Comparison of ENCODE assay signal across 15 cellular contexts in genomic region chr14:102498005-102498677, GRCh38. TPM values are rescaled to one million over a fixed set of nuclear protein-coding genes. Genes with fewer than 3 reads are reported as not detected.
A peak's percentile ranks its signal among the peaks of the same experiment; 100 is the strongest.
DNase-seq lines count a peak whose midpoint lies in the region; ATAC-seq and TF ChIP-seq lines count a peak whose summit lies in the region.
"Had no signal": no experiment of that assay in that cellular context is flagged by ENCODE, and none has a peak within 500 bp of the region (broad histone marks: within the 10 kb centered on the region; RNA-seq: fewer than 3 reads in every experiment).

No MANE protein-coding gene starts in this region.

- H3K4me3 Mint-ChIP-seq in HFFc6: no peak overlapping the region
- no peak overlapping the region for H3K4me3 Mint-ChIP-seq in activated CD8-positive, alpha-beta T cell treated with anti-CD3 and anti-CD28 coated beads, Interleukin-2, amount 10 ng/mL, durations not matched to agents 7 days and 5 days
- H3K4me3 Mint-ChIP-seq: activated CD4-positive, alpha-beta memory T cell treated with anti-CD3 and anti-CD28 coated beads for 36 hours; activated naive CD8-positive, alpha-beta T cell; CD8-positive, alpha-beta memory T cell; IgD-negative memory B cell; naive thymus-derived CD8-positive, alpha-beta T cell had no signal

- H3K27me3 ChIP-seq in AG04450 (ENCODE audit: control insufficient read depth, insufficient read depth, low read length): no peaks in the 10 kb centered on the region

- peaks cover 11% of the 10 kb centered on the region for H3K36me3 Mint-ChIP-seq in HFFc6 (ENCODE audit: low read depth)
- H3K36me3 Mint-ChIP-seq in activated CD8-positive, alpha-beta T cell treated with anti-CD3 and anti-CD28 coated beads, Interleukin-2, amount 10 ng/mL, durations not matched to agents 7 days and 5 days (ENCODE audit: low read depth): peaks cover 5% of the 10 kb centered on the region
- H3K36me3 Mint-ChIP-seq: activated naive CD8-positive, alpha-beta T cell had no signal

- TF ChIP-seq CTCF in AG04450 (IDR thresholded peaks at IDR 0.05; ENCODE audit: low read depth, low read length) (0 out of 2 replicates have a peak, but pooled peaks have one; percentile 8), HFFc6 (IDR thresholded peaks at IDR 0.05) (peak; percentile 53)

- POLR2A ChIA-PET in AG04450 (lab: Yijun Ruan, JAX): no interaction called here
- POLR2A ChIA-PET in activated CD8-positive, alpha-beta T cell treated with anti-CD3 and anti-CD28 coated beads, Interleukin-2, amount 10 ng/mL, durations not matched to agents 7 days and 5 days (lab: Charles Lee): no interaction called here

- no peak for DNase-seq in AG04450 (ENCODE audit: low read depth, low spot score)
- DNase-seq in HFFc6: no peak
- DNase-seq in iPS-NIHi11 (ENCODE audit: low spot score): peak; percentile 71
- no peak for DNase-seq in stimulated activated CD4-positive, alpha-beta T cell treated with anti-CD3 and anti-CD28 coated beads, Interleukin-4, amount 100 ng/mL, for 24 hours
- no peak for DNase-seq in activated CD8-positive, alpha-beta T cell treated with anti-CD3 and anti-CD28 coated beads, Interleukin-2, amount 10 ng/mL, durations not matched to agents 7 days and 5 days
- no peak for DNase-seq in NCI-H1930 (lab: John Stamatoyannopoulos, UW)
- DNase-seq: activated CD4-positive, alpha-beta memory T cell treated with anti-CD3 and anti-CD28 coated beads for 36 hours; CD8-positive, alpha-beta memory T cell; naive thymus-derived CD8-positive, alpha-beta T cell; stimulated activated CD4-positive, alpha-beta T cell treated with anti-CD3 and anti-CD28 coated beads, Interleukin-15, amount 100 ng/mL, for 24 hours; stimulated activated naive CD4-positive, alpha-beta T cell treated with Interleukin-2 at 50 U/mL for 16 hours had no signal

- peaks cover 9% of the 10 kb centered on the region for H3K4me1 Mint-ChIP-seq in HFFc6 (ENCODE audit: low read depth)
- H3K4me1 Mint-ChIP-seq in activated CD8-positive, alpha-beta T cell treated with anti-CD3 and anti-CD28 coated beads, Interleukin-2, amount 10 ng/mL, durations not matched to agents 7 days and 5 days (ENCODE audit: low read depth): peaks cover 20% of the 10 kb centered on the region
- H3K4me1 Mint-ChIP-seq: IgD-negative memory B cell had no signal

- CTCF ChIA-PET in AG04450 (lab: Charles Lee): interaction anchor here (1.8 kb wide), 1 partner anchor 60 kb away, joined by 12 read pairs; no protein-coding TSS in a partner anchor
- CTCF ChIA-PET in activated CD8-positive, alpha-beta T cell treated with anti-CD3 and anti-CD28 coated beads, Interleukin-2, amount 10 ng/mL, durations not matched to agents 7 days and 5 days (lab: Charles Lee): no interaction called here

- no peaks in the 10 kb centered on the region for H3K9me3 Mint-ChIP-seq in HFFc6
- H3K9me3 Mint-ChIP-seq in activated CD8-positive, alpha-beta T cell treated with anti-CD3 and anti-CD28 coated beads, Interleukin-2, amount 10 ng/mL, durations not matched to agents 7 days and 5 days (ENCODE audit: insufficient read depth): no peaks in the 10 kb centered on the region
- H3K9me3 Mint-ChIP-seq: activated CD4-positive, alpha-beta memory T cell treated with anti-CD3 and anti-CD28 coated beads for 36 hours; CD8-positive, alpha-beta memory T cell; IgD-negative memory B cell; naive thymus-derived CD8-positive, alpha-beta T cell had no signal

- H3K27ac ChIP-seq in AG04450 (ENCODE audit: low read depth, low read length) (no peak overlapping the region), angular gyrus (ENCODE audit: low read depth, low read length) (peak overlapping the region; percentile 71)

- no peak for ATAC-seq in activated CD8-positive, alpha-beta T cell treated with anti-CD3 and anti-CD28 coated beads, Interleukin-2, amount 10 ng/mL, durations not matched to agents 7 days and 5 days
- ATAC-seq in GM21825 (IDR thresholded peaks at IDR 0.05; ENCODE audit: unreplicated experiment): no peak
- ATAC-seq: naive thymus-derived CD8-positive, alpha-beta T cell had no signal

- no peaks in the 10 kb centered on the region; the same call in 1 of the 2 replicates for H3K9me3 ChIP-seq in AG04450 (ENCODE audit: control insufficient read depth, insufficient read depth, low read length)

- H3K27me3 Mint-ChIP-seq in HFFc6 (ENCODE audit: insufficient read depth): peaks cover 5% of the 10 kb centered on the region
- no peaks in the 10 kb centered on the region for H3K27me3 Mint-ChIP-seq in activated CD8-positive, alpha-beta T cell treated with anti-CD3 and anti-CD28 coated beads, Interleukin-2, amount 10 ng/mL, durations not matched to agents 7 days and 5 days (ENCODE audit: low read depth)
- H3K27me3 Mint-ChIP-seq: activated CD4-positive, alpha-beta memory T cell treated with anti-CD3 and anti-CD28 coated beads for 36 hours; activated naive CD8-positive, alpha-beta T cell; CD8-positive, alpha-beta memory T cell; IgD-negative memory B cell; naive thymus-derived CD8-positive, alpha-beta T cell had no signal

- H3K4me3 ChIP-seq in AG04450 (ENCODE audit: low read depth, low read length): no peak overlapping the region

- H3K27ac Mint-ChIP-seq in HFFc6: no peak overlapping the region
- no peak overlapping the region for H3K27ac Mint-ChIP-seq in activated CD8-positive, alpha-beta T cell treated with anti-CD3 and anti-CD28 coated beads, Interleukin-2, amount 10 ng/mL, durations not matched to agents 7 days and 5 days
- H3K27ac Mint-ChIP-seq: activated CD4-positive, alpha-beta memory T cell treated with anti-CD3 and anti-CD28 coated beads for 36 hours; activated naive CD8-positive, alpha-beta T cell had no signal

RNA-seq across cellular contexts. Expression of gene ANKRD9, which starts 11.4 kb away (rescaled TPM):
- 4.0 and 5.8 TPM in 2 replicates for polyA plus RNA-seq in AG04450 (2011; rRNA removed)
- 2.8 TPM in 2 replicates for polyA minus RNA-seq in AG04450 (2011; rRNA and poly(A)+ RNA removed)
- total RNA-seq in HFFc6 (2021; fragmentation: NEBNext Ultra II Directional; extraction: Animal tissue kit (Norgen Biotek cat#: 25700)): 10 to 100 TPM; 13.4 to 18.0 (median 15.6) TPM
- total RNA-seq in activated CD8-positive, alpha-beta T cell treated with anti-CD3 and anti-CD28 coated beads, Interleukin-2, amount 10 ng/mL, durations not matched to agents 7 days and 5 days: 1 to 10 TPM; 9.7 to 10.0 TPM
